In the genomic region with DNA sequence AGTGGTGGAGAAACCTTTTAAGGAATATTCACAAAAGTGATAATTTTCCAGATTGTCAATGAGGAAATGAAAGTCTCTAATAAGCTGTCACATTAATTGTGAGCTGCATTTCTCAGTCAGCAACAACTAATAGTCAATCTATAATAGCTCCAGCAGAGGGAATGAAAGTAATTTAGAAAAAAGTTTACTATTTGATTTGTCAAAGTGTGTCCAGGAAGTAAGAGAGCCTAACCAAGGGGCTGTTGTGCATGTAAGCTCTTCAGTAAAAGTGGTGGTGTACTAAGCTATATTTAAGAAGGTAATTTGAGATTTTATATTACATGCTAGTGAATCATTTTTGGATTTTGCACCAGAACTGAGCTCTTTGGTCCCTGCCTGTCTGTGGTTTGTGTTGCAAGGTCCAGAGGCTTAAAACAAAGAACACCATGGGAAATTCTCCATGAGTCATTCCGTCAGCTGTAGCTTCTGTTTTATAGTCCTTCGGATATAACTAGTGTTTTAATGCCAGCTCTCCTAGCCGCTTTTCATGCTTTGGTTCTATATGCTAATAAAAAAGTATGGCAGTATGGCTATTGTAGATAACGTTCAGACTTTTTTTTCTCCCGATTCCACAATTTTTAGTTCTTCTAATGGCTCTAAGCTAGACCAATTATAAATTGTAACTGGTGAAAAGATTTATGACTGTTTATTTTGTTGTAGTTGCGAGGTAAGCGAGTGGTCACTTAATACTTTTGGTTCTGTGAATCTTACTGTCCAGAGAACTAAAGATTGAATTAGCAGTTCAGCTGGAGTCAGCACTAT, we compare ENCODE assay signal across 1 cellular context.
TF ChIP-seq lines count a peak whose summit lies in the region.

No MANE protein-coding gene starts in this region.

TF ChIP-seq in HEK293, 187 proteins besides CTCF, POLR2A, EP300 and RAD21 (continued from another document and continues in another):
- TF ChIP-seq, protein P1, sequence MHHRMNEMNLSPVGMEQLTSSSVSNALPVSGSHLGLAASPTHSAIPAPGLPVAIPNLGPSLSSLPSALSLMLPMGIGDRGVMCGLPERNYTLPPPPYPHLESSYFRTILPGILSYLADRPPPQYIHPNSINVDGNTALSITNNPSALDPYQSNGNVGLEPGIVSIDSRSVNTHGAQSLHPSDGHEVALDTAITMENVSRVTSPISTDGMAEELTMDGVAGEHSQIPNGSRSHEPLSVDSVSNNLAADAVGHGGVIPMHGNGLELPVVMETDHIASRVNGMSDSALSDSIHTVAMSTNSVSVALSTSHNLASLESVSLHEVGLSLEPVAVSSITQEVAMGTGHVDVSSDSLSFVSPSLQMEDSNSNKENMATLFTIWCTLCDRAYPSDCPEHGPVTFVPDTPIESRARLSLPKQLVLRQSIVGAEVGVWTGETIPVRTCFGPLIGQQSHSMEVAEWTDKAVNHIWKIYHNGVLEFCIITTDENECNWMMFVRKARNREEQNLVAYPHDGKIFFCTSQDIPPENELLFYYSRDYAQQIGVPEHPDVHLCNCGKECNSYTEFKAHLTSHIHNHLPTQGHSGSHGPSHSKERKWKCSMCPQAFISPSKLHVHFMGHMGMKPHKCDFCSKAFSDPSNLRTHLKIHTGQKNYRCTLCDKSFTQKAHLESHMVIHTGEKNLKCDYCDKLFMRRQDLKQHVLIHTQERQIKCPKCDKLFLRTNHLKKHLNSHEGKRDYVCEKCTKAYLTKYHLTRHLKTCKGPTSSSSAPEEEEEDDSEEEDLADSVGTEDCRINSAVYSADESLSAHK (tag by site-specific recombination; IDR thresholded peaks at IDR 0.05): no peak
- TF ChIP-seq YY1 (tag by site-specific recombination; IDR thresholded peaks at IDR 0.05) (no peak), ZNF521 (tag by site-specific recombination; IDR thresholded peaks at IDR 0.05) (no peak), ZNF558 (tag by site-specific recombination; IDR thresholded peaks at IDR 0.05) (peak; percentile 25), GLIS1 (tag by site-specific recombination; IDR thresholded peaks at IDR 0.05) (no peak), ZNF121 (tag by site-specific recombination; IDR thresholded peaks at IDR 0.05) (no peak), ZFP69B (tag by site-specific recombination; IDR thresholded peaks at IDR 0.05) (no peak), ZNF501 (tag by site-specific recombination; IDR thresholded peaks at IDR 0.05) (no peak), OSR2 (tag by site-specific recombination; IDR thresholded peaks at IDR 0.05) (peak; percentile 79), ZBTB48 (tag by site-specific recombination; IDR thresholded peaks at IDR 0.05) (0 out of 2 replicates have a peak, but pooled peaks have one; percentile 25), HOXC10 (CRISPR knock-in tag; IDR thresholded peaks at IDR 0.05) (no peak), BCL11A (tag by site-specific recombination; IDR thresholded peaks at IDR 0.05; ENCODE audit: low read depth) (0 out of 2 replicates have a peak, but pooled peaks have one; percentile 26), ZNF776 (tag by site-specific recombination; IDR thresholded peaks at IDR 0.05; ENCODE audit: borderline replicate concordance) (no peak), ZXDB (tag by site-specific recombination; IDR thresholded peaks at IDR 0.05) (0 out of 2 replicates have a peak, but pooled peaks have one; percentile 30), ZNF16 (tag by site-specific recombination; IDR thresholded peaks at IDR 0.05; ENCODE audit: low read depth) (no peak), PRDM1 (tag by site-specific recombination; IDR thresholded peaks at IDR 0.05) (peak; percentile 78), ZNF548 (tag by site-specific recombination; IDR thresholded peaks at IDR 0.05) (no peak), ZNF146 (tag by site-specific recombination; IDR thresholded peaks at IDR 0.05) (no peak), ZBTB17 (tag by site-specific recombination; IDR thresholded peaks at IDR 0.05) (0 out of 2 replicates have a peak, but pooled peaks have one; percentile 37), ZNF830 (tag by site-specific recombination; IDR thresholded peaks at IDR 0.05; ENCODE audit: low read depth) (no peak), ZNF394 (tag by site-specific recombination; IDR thresholded peaks at IDR 0.05; ENCODE audit: borderline replicate concordance) (0 out of 2 replicates have a peak, but pooled peaks have one; percentile 16), ZNF433 (tag by site-specific recombination; IDR thresholded peaks at IDR 0.05; ENCODE audit: low read depth) (no peak), EGR2 (tag by site-specific recombination; IDR thresholded peaks at IDR 0.05; ENCODE audit: low read depth) (no peak), REPIN1 (tag by site-specific recombination; IDR thresholded peaks at IDR 0.05; ENCODE audit: low read depth) (no peak), ZNF571 (tag by site-specific recombination; IDR thresholded peaks at IDR 0.05) (no peak), MEIS1 (CRISPR knock-in tag; IDR thresholded peaks at IDR 0.05; ENCODE audit: borderline replicate concordance) (no peak), KLF8 (tag by site-specific recombination; IDR thresholded peaks at IDR 0.05) (0 out of 2 replicates have a peak, but pooled peaks have one; percentile 29)
- TF ChIP-seq, protein P2, sequence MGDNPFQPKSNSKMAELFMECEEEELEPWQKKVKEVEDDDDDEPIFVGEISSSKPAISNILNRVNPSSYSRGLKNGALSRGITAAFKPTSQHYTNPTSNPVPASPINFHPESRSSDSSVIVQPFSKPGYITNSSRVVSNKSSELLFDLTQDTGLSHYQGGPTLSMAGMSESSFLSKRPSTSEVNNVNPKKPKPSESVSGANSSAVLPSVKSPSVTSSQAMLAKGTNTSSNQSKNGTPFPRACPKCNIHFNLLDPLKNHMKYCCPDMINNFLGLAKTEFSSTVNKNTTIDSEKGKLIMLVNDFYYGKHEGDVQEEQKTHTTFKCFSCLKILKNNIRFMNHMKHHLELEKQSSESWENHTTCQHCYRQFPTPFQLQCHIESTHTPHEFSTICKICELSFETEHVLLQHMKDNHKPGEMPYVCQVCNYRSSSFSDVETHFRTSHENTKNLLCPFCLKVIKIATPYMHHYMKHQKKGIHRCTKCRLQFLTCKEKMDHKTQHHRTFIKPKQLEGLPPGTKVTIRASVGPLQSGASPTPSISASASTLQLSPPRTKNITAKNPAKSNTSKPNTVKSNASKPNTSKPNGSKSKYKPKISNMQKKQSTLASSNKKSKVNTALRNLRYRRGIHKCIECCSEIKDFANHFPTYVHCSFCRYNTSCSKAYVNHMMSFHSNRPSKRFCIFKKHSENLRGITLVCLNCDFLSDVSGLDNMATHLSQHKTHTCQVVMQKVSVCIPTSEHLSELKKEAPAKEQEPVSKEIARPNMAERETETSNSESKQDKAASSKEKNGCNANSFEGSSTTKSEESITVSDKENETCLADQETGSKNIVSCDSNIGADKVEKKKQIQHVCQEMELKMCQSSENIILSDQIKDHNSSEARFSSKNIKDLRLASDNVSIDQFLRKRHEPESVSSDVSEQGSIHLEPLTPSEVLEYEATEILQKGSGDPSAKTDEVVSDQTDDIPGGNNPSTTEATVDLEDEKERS (tag by site-specific recombination; IDR thresholded peaks at IDR 0.05): no peak
- TF ChIP-seq, protein P3, sequence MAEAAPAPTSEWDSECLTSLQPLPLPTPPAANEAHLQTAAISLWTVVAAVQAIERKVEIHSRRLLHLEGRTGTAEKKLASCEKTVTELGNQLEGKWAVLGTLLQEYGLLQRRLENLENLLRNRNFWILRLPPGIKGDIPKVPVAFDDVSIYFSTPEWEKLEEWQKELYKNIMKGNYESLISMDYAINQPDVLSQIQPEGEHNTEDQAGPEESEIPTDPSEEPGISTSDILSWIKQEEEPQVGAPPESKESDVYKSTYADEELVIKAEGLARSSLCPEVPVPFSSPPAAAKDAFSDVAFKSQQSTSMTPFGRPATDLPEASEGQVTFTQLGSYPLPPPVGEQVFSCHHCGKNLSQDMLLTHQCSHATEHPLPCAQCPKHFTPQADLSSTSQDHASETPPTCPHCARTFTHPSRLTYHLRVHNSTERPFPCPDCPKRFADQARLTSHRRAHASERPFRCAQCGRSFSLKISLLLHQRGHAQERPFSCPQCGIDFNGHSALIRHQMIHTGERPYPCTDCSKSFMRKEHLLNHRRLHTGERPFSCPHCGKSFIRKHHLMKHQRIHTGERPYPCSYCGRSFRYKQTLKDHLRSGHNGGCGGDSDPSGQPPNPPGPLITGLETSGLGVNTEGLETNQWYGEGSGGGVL (tag by site-specific recombination; IDR thresholded peaks at IDR 0.05): no peak
- TF ChIP-seq, protein P4, sequence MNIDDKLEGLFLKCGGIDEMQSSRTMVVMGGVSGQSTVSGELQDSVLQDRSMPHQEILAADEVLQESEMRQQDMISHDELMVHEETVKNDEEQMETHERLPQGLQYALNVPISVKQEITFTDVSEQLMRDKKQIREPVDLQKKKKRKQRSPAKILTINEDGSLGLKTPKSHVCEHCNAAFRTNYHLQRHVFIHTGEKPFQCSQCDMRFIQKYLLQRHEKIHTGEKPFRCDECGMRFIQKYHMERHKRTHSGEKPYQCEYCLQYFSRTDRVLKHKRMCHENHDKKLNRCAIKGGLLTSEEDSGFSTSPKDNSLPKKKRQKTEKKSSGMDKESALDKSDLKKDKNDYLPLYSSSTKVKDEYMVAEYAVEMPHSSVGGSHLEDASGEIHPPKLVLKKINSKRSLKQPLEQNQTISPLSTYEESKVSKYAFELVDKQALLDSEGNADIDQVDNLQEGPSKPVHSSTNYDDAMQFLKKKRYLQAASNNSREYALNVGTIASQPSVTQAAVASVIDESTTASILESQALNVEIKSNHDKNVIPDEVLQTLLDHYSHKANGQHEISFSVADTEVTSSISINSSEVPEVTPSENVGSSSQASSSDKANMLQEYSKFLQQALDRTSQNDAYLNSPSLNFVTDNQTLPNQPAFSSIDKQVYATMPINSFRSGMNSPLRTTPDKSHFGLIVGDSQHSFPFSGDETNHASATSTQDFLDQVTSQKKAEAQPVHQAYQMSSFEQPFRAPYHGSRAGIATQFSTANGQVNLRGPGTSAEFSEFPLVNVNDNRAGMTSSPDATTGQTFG (tag by site-specific recombination; IDR thresholded peaks at IDR 0.05; ENCODE audit: borderline replicate concordance): no peak
- TF ChIP-seq, protein P5, sequence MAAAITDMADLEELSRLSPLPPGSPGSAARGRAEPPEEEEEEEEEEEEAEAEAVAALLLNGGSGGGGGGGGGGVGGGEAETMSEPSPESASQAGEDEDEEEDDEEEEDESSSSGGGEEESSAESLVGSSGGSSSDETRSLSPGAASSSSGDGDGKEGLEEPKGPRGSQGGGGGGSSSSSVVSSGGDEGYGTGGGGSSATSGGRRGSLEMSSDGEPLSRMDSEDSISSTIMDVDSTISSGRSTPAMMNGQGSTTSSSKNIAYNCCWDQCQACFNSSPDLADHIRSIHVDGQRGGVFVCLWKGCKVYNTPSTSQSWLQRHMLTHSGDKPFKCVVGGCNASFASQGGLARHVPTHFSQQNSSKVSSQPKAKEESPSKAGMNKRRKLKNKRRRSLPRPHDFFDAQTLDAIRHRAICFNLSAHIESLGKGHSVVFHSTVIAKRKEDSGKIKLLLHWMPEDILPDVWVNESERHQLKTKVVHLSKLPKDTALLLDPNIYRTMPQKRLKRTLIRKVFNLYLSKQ (tag by site-specific recombination; IDR thresholded peaks at IDR 0.05; ENCODE audit: borderline replicate concordance): no peak
- TF ChIP-seq, protein P6, sequence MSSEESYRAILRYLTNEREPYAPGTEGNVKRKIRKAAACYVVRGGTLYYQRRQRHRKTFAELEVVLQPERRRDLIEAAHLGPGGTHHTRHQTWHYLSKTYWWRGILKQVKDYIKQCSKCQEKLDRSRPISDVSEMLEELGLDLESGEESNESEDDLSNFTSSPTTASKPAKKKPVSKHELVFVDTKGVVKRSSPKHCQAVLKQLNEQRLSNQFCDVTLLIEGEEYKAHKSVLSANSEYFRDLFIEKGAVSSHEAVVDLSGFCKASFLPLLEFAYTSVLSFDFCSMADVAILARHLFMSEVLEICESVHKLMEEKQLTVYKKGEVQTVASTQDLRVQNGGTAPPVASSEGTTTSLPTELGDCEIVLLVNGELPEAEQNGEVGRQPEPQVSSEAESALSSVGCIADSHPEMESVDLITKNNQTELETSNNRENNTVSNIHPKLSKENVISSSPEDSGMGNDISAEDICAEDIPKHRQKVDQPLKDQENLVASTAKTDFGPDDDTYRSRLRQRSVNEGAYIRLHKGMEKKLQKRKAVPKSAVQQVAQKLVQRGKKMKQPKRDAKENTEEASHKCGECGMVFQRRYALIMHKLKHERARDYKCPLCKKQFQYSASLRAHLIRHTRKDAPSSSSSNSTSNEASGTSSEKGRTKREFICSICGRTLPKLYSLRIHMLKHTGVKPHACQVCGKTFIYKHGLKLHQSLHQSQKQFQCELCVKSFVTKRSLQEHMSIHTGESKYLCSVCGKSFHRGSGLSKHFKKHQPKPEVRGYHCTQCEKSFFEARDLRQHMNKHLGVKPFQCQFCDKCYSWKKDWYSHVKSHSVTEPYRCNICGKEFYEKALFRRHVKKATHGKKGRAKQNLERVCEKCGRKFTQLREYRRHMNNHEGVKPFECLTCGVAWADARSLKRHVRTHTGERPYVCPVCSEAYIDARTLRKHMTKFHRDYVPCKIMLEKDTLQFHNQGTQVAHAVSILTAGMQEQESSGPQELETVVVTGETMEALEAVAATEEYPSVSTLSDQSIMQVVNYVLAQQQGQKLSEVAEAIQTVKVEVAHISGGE (tag by site-specific recombination; conservative IDR thresholded peaks at IDR 0.05; ENCODE audit: low read depth): no peak
- TF ChIP-seq, protein P7, sequence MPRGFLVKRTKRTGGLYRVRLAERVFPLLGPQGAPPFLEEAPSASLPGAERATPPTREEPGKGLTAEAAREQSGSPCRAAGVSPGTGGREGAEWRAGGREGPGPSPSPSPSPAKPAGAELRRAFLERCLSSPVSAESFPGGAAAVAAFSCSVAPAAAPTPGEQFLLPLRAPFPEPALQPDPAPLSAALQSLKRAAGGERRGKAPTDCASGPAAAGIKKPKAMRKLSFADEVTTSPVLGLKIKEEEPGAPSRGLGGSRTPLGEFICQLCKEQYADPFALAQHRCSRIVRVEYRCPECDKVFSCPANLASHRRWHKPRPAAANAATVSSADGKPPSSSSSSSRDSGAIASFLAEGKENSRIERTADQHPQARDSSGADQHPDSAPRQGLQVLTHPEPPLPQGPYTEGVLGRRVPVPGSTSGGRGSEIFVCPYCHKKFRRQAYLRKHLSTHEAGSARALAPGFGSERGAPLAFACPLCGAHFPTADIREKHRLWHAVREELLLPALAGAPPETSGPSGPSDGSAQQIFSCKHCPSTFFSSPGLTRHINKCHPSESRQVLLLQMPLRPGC (tag by site-specific recombination; IDR thresholded peaks at IDR 0.05): 0 out of 2 replicates have a peak, but pooled peaks have one; percentile 37
- TF ChIP-seq, protein P8, sequence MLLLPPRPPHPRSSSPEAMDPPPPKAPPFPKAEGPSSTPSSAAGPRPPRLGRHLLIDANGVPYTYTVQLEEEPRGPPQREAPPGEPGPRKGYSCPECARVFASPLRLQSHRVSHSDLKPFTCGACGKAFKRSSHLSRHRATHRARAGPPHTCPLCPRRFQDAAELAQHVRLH (tag by site-specific recombination; IDR thresholded peaks at IDR 0.05): no peak
- TF ChIP-seq, protein P9, sequence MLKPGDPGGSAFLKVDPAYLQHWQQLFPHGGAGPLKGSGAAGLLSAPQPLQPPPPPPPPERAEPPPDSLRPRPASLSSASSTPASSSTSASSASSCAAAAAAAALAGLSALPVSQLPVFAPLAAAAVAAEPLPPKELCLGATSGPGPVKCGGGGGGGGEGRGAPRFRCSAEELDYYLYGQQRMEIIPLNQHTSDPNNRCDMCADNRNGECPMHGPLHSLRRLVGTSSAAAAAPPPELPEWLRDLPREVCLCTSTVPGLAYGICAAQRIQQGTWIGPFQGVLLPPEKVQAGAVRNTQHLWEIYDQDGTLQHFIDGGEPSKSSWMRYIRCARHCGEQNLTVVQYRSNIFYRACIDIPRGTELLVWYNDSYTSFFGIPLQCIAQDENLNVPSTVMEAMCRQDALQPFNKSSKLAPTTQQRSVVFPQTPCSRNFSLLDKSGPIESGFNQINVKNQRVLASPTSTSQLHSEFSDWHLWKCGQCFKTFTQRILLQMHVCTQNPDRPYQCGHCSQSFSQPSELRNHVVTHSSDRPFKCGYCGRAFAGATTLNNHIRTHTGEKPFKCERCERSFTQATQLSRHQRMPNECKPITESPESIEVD (tag by site-specific recombination; IDR thresholded peaks at IDR 0.05): peak; percentile 96
